ENCODE assay signal across 20 cellular contexts in genomic region chr1:36432616-36433015, GRCh38. TPM values are rescaled to one million over a fixed set of nuclear protein-coding genes. Genes with fewer than 3 reads are reported as not detected.
DNase-seq lines count a peak whose midpoint lies in the region; ATAC-seq, FAIRE-seq and TF ChIP-seq lines count a peak whose summit lies in the region.
"Had no signal": no experiment of that assay in that cellular context is flagged by ENCODE, and none has a peak within 500 bp of the region (broad histone marks: within the 10 kb centered on the region; RNA-seq: fewer than 3 reads in every experiment).

No MANE protein-coding gene starts in this region.

- H3K27ac ChIP-seq in left lung (peak overlapping the region in 1 of 2 donors; percentile 23), pancreas (peak overlapping the region in 1 of 4 donors; percentile 57), kidney (ENCODE audit: low read depth in 2 of 2, low read length in 2 of 2) (no peak overlapping the region), tibial nerve (no peak overlapping the region)
- H3K27ac ChIP-seq: C4-2B, KMS-11 had no signal

- H3K4me1 ChIP-seq in left lung (peaks cover 0 to 14% of the 10 kb centered on the region in 2 donors), pancreas (peaks cover 7 to 11% (median 8%) of the 10 kb centered on the region in 3 donors), kidney (ENCODE audit: control insufficient read depth in 1 of 2, insufficient read depth in 1 of 2, low read depth in 1 of 2, low read length in 2 of 2) (peaks cover 3 to 6% of the 10 kb centered on the region in 2 donors), tibial nerve (no peaks in the 10 kb centered on the region)

- H3K9me3 ChIP-seq in left lung (no peaks in the 10 kb centered on the region), pancreas (no peaks in the 10 kb centered on the region), kidney (ENCODE audit: control insufficient read depth in 1 of 2, low read length in 2 of 2) (no peaks in the 10 kb centered on the region), tibial nerve (no peaks in the 10 kb centered on the region)

- no peak for TF ChIP-seq EP300 in tibial nerve (IDR thresholded peaks at IDR 0.05)

- H3K9ac ChIP-seq in kidney (ENCODE audit: low read length in 2 of 2) = no peak overlapping the region
- H3K9ac ChIP-seq: KMS-11 had no signal

- H3K36me3 ChIP-seq in left lung (no peaks in the 10 kb centered on the region), pancreas (no peaks in the 10 kb centered on the region), kidney (ENCODE audit: control insufficient read depth in 1 of 2, insufficient read depth in 2 of 2, low read length in 2 of 2) (peaks cover 4 to 6% of the 10 kb centered on the region in 2 donors), tibial nerve (peaks cover 0 to 55% (median 0%) of the 10 kb centered on the region in 3 donors)

- no peaks in the 10 kb centered on the region for H3K27me3 ChIP-seq in left lung
- no peaks in the 10 kb centered on the region for H3K27me3 ChIP-seq in pancreas
- H3K27me3 ChIP-seq in tibial nerve = no peaks in the 10 kb centered on the region

- H3K4me3 ChIP-seq in left lung (no peak overlapping the region), pancreas (no peak overlapping the region), kidney (ENCODE audit: low read length in 2 of 2) (no peak overlapping the region), tibial nerve (no peak overlapping the region)

- WGBS in pancreas, 2 donors = 9 to 13% methylated on average over 4 of the region's 4 CpGs
- 72 to 78% methylated on average over 4 of the region's 4 CpGs for WGBS in tibial nerve, 2 donors

- ATAC-seq in left lung = peak; percentile 70
- ATAC-seq in pancreas = peak; percentile 81 to 93 (median 86)

- TF ChIP-seq CTCF in left lung (IDR thresholded peaks at IDR 0.05) = no peak
- TF ChIP-seq CTCF in pancreas (IDR thresholded peaks at IDR 0.05) = no peak
- no peak for TF ChIP-seq CTCF in kidney (IDR thresholded peaks at IDR 0.05; ENCODE audit: borderline replicate concordance, extremely low read depth, insufficient read depth)
- no peak for TF ChIP-seq CTCF in tibial nerve (IDR thresholded peaks at IDR 0.05)

- TF ChIP-seq POLR2A in tibial nerve (IDR thresholded peaks at IDR 0.05) = no peak

- FAIRE-seq in pancreas (lab: Jason Lieb, UNC) = no peak
- FAIRE-seq in kidney (lab: Jason Lieb, UNC) = no peak
- FAIRE-seq: A204.1 had no signal

- DNase-seq in ACHN = peak; percentile 55
- DNase-seq in dermis blood vessel endothelial cell = peak; percentile 68
- DNase-seq in left lung = no peak
- peak in 3 of 6 donors; percentile 6 to 49 (median 27) for DNase-seq in pancreas
- DNase-seq in DMS79 (lab: John Stamatoyannopoulos, UW) = no peak
- no peak for DNase-seq in activated CD4-positive, alpha-beta T cell treated with anti-CD3 and anti-CD28 coated beads for 48 hours
- no peak for DNase-seq in kidney
- DNase-seq in tibial nerve (ENCODE audit: low spot score in 2 of 2) = no peak
- DNase-seq: DMS153, EL, GOT3, NCI-H1436, NCI-H2029, NCI-H2171 treated with DMSO at 0.1 percent for 48 hours, NCI-H446 treated with DMSO at 0.1 percent for 48 hours, NCI-H774 had no signal

- intact Hi-C loops in left lung (cut with DNase I) (no loop called here), pancreas (cut with DNase I) (no loop called here), kidney (cut with DNase I) (no loop called here)

- in situ Hi-C loops in ACHN (cut with HindIII; ENCODE audit: low pct_ligation_motif_present, low pct_unique_long_range_greater_than_20kb, low sequenced_read_pairs) = no loop called here

RNA-seq across cellular contexts. Expression of gene OSCP1, which starts 17.6 kb away (rescaled TPM):
- 3.5 and 6.5 TPM in 2 replicates for total RNA-seq in dermis blood vessel endothelial cell
- 10 to 100 TPM in 1 of 2 donors, 1 to 10 TPM in 1; 9.3 to 10.4 TPM for total RNA-seq in left lung
- total RNA-seq in pancreas = 1 to 10 TPM; 3.3 to 5.6 (median 4.7) TPM
- polyA plus RNA-seq in pancreas = 1 to 10 TPM; 5.2 to 9.8 TPM
- total RNA-seq in kidney = 22.0 TPM
- polyA plus RNA-seq in kidney (ENCODE audit: insufficient read depth, low read depth, low replicate concordance) = 27.8 TPM
- total RNA-seq in tibial nerve = 10 to 100 TPM in 3 of 4 donors, 1 to 10 TPM in 1; 7.2 to 32.4 (median 17.6) TPM

RNA-seq across cellular contexts. Expression of gene MRPS15, which starts 31.6 kb away (rescaled TPM):
- 57.7 and 88.7 TPM in 2 replicates for total RNA-seq in dermis blood vessel endothelial cell
- total RNA-seq in left lung = 10 to 100 TPM; 62.7 to 84.2 TPM
- 10 to 100 TPM; 20.4 to 27.8 (median 26.1) TPM for total RNA-seq in pancreas
- 10 to 100 TPM; 62.6 to 79.3 TPM for polyA plus RNA-seq in pancreas
- 48.1 TPM for total RNA-seq in kidney
- 160 TPM for polyA plus RNA-seq in kidney (ENCODE audit: insufficient read depth, low read depth, low replicate concordance)
- total RNA-seq in tibial nerve = 10 to 100 TPM; 23.3 to 77.7 (median 36.4) TPM

RNA-seq across cellular contexts. Expression of gene LSM10, which starts 34.9 kb away (rescaled TPM):
- total RNA-seq in dermis blood vessel endothelial cell (9.9 and 13.0 TPM in 2 replicates), left lung (10 to 100 TPM; 33.5 to 41.4 TPM), pancreas (10 to 100 TPM in 5 of 6 donors, 1 to 10 TPM in 1; 9.5 to 16.4 (median 13.5) TPM), kidney (29.5 TPM), tibial nerve (10 to 100 TPM; 10.2 to 75.6 (median 34.7) TPM)
- polyA plus RNA-seq in pancreas (10 to 100 TPM; 21.4 to 26.9 TPM), kidney (ENCODE audit: insufficient read depth, low read depth, low replicate concordance) (91.6 TPM)

RNA-seq across cellular contexts. Expression of gene STK40, which starts 46.9 kb away (rescaled TPM):
- total RNA-seq in dermis blood vessel endothelial cell = 20.4 and 57.0 TPM in 2 replicates
- 10 to 100 TPM; 54.7 to 97.7 TPM for total RNA-seq in left lung
- 10 to 100 TPM; 32.9 to 68.1 (median 40.8) TPM for total RNA-seq in pancreas
- polyA plus RNA-seq in pancreas = 10 to 100 TPM; 21.2 to 26.2 TPM
- total RNA-seq in kidney = 39.2 TPM
- 30.9 TPM for polyA plus RNA-seq in kidney (ENCODE audit: insufficient read depth, low read depth, low replicate concordance)
- total RNA-seq in tibial nerve = 10 to 100 TPM; 25.7 to 39.3 (median 30.0) TPM

RNA-seq across cellular contexts. Expression of gene CSF3R, which starts 50.1 kb away (rescaled TPM):
- total RNA-seq in dermis blood vessel endothelial cell = not detected in 2 replicates
- 100 to 1,000 TPM in 1 of 2 donors, 10 to 100 TPM in 1; 63.8 to 334 TPM for total RNA-seq in left lung
- total RNA-seq in pancreas = 10 to 100 TPM in 1 of 6 donors, 1 to 10 TPM in 4, under 1 TPM in 1; 0.47 to 13.4 (median 3.4) TPM
- 1 to 10 TPM; 2.4 to 2.9 TPM for polyA plus RNA-seq in pancreas
- total RNA-seq in kidney = 13.3 TPM
- polyA plus RNA-seq in kidney (ENCODE audit: insufficient read depth, low read depth, low replicate concordance) = 1.4 TPM
- 10 to 100 TPM; 12.5 to 27.8 (median 19.8) TPM for total RNA-seq in tibial nerve
- total RNA-seq: M059J had no signal

Comparison
In these comparisons a context has a peak if more than half of its experiments do, and no peak if none do; other contexts are left out.
1. DNase-seq: peak in ACHN (single experiment) and dermis blood vessel endothelial cell (single experiment); none in left lung (0 of 2), DMS79 (single experiment), activated CD4-positive, alpha-beta T cell treated with anti-CD3 and anti-CD28 coated beads for 48 hours (single experiment), kidney (single experiment) and tibial nerve (0 of 2).